ENCODE assay signal across 24 cellular contexts in genomic region chr9:128394404-128395168, GRCh38. TPM values are rescaled to one million over a fixed set of nuclear protein-coding genes. Genes with fewer than 3 reads are reported as not detected.
DNase-seq lines count a peak whose midpoint lies in the region; ATAC-seq, FAIRE-seq and TF ChIP-seq lines count a peak whose summit lies in the region.
"Had no signal": no experiment of that assay in that cellular context is flagged by ENCODE, and none has a peak within 500 bp of the region (broad histone marks: within the 10 kb centered on the region; RNA-seq: fewer than 3 reads in every experiment).

No MANE protein-coding gene starts in this region.

- in situ Hi-C loops in HepG2 (cut with HindIII; ENCODE audit: extremely low pct_ligation_motif_present, low pct_unique_long_range_greater_than_20kb), result no loop called here

- H3K27me3 Mint-ChIP-seq in type B pancreatic cell, result peaks cover 71% of the 10 kb centered on the region

- DNase-seq in HepG2 (ENCODE audit: low spot score) (no peak), right lobe of liver (no peak), caudate nucleus (lab: John Stamatoyannopoulos, UW) (peak in 36 of 61 donors; percentile 31 to 78 (median 50)), medulla oblongata (ENCODE audit: extremely low spot score) (peak; percentile 80), type B pancreatic cell (ENCODE audit: extremely low spot score, unreplicated experiment) (no peak), DMS79 treated with DMSO at 0.1 percent for 48 hours (lab: John Stamatoyannopoulos, UW) (no peak), kidney glomerular epithelial cell (lab: John Stamatoyannopoulos, UW) (no peak), NCI-H2227 (lab: John Stamatoyannopoulos, UW; ENCODE audit: unreplicated experiment) (no peak)
- DNase-seq: activated CD4-positive, alpha-beta T cell treated with anti-CD3 and anti-CD28 coated beads, Interleukin-2, amount 10 ng/mL, durations not matched to agents 7 days and 5 days; activated CD8-positive, alpha-beta memory T cell treated with anti-CD3 and anti-CD28 coated beads, Interleukin-2, amount 50 U/mL, for 48 hours; activated effector memory CD4-positive, alpha-beta T cell treated with anti-CD3 and anti-CD28 coated beads, Interleukin-2, amount 50 U/mL, for 16 hours; GDM1; HCEC 1CT; mesenchymal stem cell; natural killer cell; NCI-H2081; NCI-H510A; stimulated activated CD4-positive, alpha-beta T cell treated with anti-CD3 and anti-CD28 coated beads, Interleukin-4, amount 100 ng/mL, for 24 hours had no signal

- H3K27ac ChIP-seq in HepG2 (ENCODE audit: extremely low read length, insufficient read depth, low read length) (no peak overlapping the region), right lobe of liver (no peak overlapping the region), caudate nucleus (ENCODE audit: low read depth, low read length) (peak overlapping the region; percentile 98)
- H3K27ac ChIP-seq: A549, ascending aorta, C4-2B, HL-60 had no signal

- no peak overlapping the region for H2AFZ ChIP-seq in HepG2 (ENCODE audit: low read length)

- H3K4me1 ChIP-seq in HepG2 (ENCODE audit: insufficient read depth, low read length), result peaks cover 28% of the 10 kb centered on the region
- no peaks in the 10 kb centered on the region for H3K4me1 ChIP-seq in right lobe of liver
- H3K4me1 ChIP-seq: A549, ascending aorta had no signal

- no peaks in the 10 kb centered on the region for H3K9me3 ChIP-seq in HepG2 (ENCODE audit: low read length)
- H3K9me3 ChIP-seq in right lobe of liver, result no peaks in the 10 kb centered on the region
- H3K9me3 ChIP-seq: A549, ascending aorta had no signal

- H3K27me3 ChIP-seq in HepG2 (ENCODE audit: control insufficient read depth in 1 of 2, insufficient read depth in 2 of 2, low read length in 2 of 2), result peaks cover 2 to 13% of the 10 kb centered on the region in 2 experiments; a peak in 2 of 5 replicates
- H3K27me3 ChIP-seq in right lobe of liver, result no peaks in the 10 kb centered on the region
- H3K27me3 ChIP-seq: ascending aorta had no signal

- FAIRE-seq in HepG2 (lab: Jason Lieb, UNC), result no peak
- FAIRE-seq: A549, GM19239 had no signal

- TF ChIP-seq RAD21 in HepG2 (CRISPR knock-in tag; IDR thresholded peaks at IDR 0.05), result no peak

- no peak; the same call in 1 of the 3 replicates for ATAC-seq in HepG2
- no peak for ATAC-seq in right lobe of liver
- ATAC-seq: A549, natural killer cell had no signal

- no peaks in the 10 kb centered on the region for H3K9me3 Mint-ChIP-seq in type B pancreatic cell
- H3K9me3 Mint-ChIP-seq: activated CD4-positive, alpha-beta T cell treated with anti-CD3 and anti-CD28 coated beads, Interleukin-2, amount 10 ng/mL, durations not matched to agents 7 days and 5 days; natural killer cell had no signal

- H3K4me3 Mint-ChIP-seq in type B pancreatic cell, result peak overlapping the region; percentile 75
- H3K4me3 Mint-ChIP-seq: activated CD4-positive, alpha-beta T cell treated with anti-CD3 and anti-CD28 coated beads, Interleukin-2, amount 10 ng/mL, durations not matched to agents 7 days and 5 days; natural killer cell had no signal

- H4K20me1 ChIP-seq in HepG2 (ENCODE audit: insufficient read depth, low read length), result no peaks in the 10 kb centered on the region

- POLR2A ChIA-PET in HepG2 (lab: Yijun Ruan, JAX), result interaction anchor here (1.3 kb wide), 1 partner anchor 23 kb away, joined by 3 read pairs; the partner anchor contains the start of gene URM1

- TF ChIP-seq CTCF in HepG2 (CRISPR knock-in tag; IDR thresholded peaks at IDR 0.05), result no peak
- TF ChIP-seq CTCF in right lobe of liver (IDR thresholded peaks at IDR 0.05), result no peak
- no peak for TF ChIP-seq CTCF in type B pancreatic cell (conservative IDR thresholded peaks at IDR 0.05)

- H3K36me3 Mint-ChIP-seq in type B pancreatic cell, result peaks cover 8% of the 10 kb centered on the region
- H3K36me3 Mint-ChIP-seq: natural killer cell had no signal

- WGBS in HepG2 (ENCODE audit: low lambda C conversion rate), result 33% methylated on average over 9 of the region's 9 CpGs
- 25% methylated on average over 8 of the region's 9 CpGs for WGBS in right lobe of liver (ENCODE audit: insufficient coverage, low coverage, low lambda C conversion rate, missing lambda C conversion rate)

- H3K79me2 ChIP-seq in HepG2 (ENCODE audit: insufficient read depth, low read length), result no peaks in the 10 kb centered on the region

- no peak overlapping the region for H3K4me3 ChIP-seq in HepG2 (replicated peaks in 1 of 3; ENCODE audit: insufficient read depth in 1 of 3, low read depth in 2 of 3, low read length in 3 of 3)
- no peak overlapping the region for H3K4me3 ChIP-seq in right lobe of liver
- H3K4me3 ChIP-seq: A549, ascending aorta, smooth muscle cell had no signal

- no TSS peak for BruUV-seq in HepG2 (replicated peaks; lab: Mats Ljungman, UMichigan)

- H3K36me3 ChIP-seq in HepG2 (replicated peaks in 1 of 2; ENCODE audit: control insufficient read depth in 1 of 2, insufficient read depth in 2 of 2, low read length in 2 of 2), result peaks cover 3 to 7% of the 10 kb centered on the region in 2 experiments; a peak in 2 of 5 replicates
- H3K36me3 ChIP-seq in right lobe of liver, result no peaks in the 10 kb centered on the region

- peak overlapping the region; percentile 38 for H3K27ac Mint-ChIP-seq in type B pancreatic cell
- H3K27ac Mint-ChIP-seq: activated CD4-positive, alpha-beta T cell treated with anti-CD3 and anti-CD28 coated beads, Interleukin-2, amount 10 ng/mL, durations not matched to agents 7 days and 5 days; natural killer cell had no signal

- peak overlapping the region; percentile 27; the same call in 1 of the 2 replicates for H3K4me2 ChIP-seq in HepG2 (ENCODE audit: low read depth, low read length)
- H3K4me2 ChIP-seq: A549, smooth muscle cell had no signal

- CTCF ChIA-PET in HepG2 (lab: Yijun Ruan, JAX; ENCODE audit: low intra/inter-chr PET ratio, low total read pairs), result no interaction called here

- H3K4me1 Mint-ChIP-seq in type B pancreatic cell (ENCODE audit: unreplicated experiment), result peaks cover 14% of the 10 kb centered on the region
- H3K4me1 Mint-ChIP-seq: activated CD4-positive, alpha-beta T cell treated with anti-CD3 and anti-CD28 coated beads, Interleukin-2, amount 10 ng/mL, durations not matched to agents 7 days and 5 days had no signal

- TF ChIP-seq POLR2A in HepG2 (IDR thresholded peaks at IDR 0.05; ENCODE audit: insufficient read depth in 1 of 2, low read depth in 2 of 2, low read length in 2 of 2) (no peak), right lobe of liver (IDR thresholded peaks at IDR 0.05) (no peak)

- TF ChIP-seq EP300 in HepG2 (IDR thresholded peaks at IDR 0.05; ENCODE audit: low read depth in 2 of 2, low read length in 2 of 2) (no peak), HepG2 (CRISPR knock-in tag; IDR thresholded peaks at IDR 0.05; ENCODE audit: borderline replicate concordance) (no peak)

- no peak overlapping the region for H3K9ac ChIP-seq in HepG2 (ENCODE audit: insufficient read depth, low read depth, low read length)

- intact Hi-C loops in HepG2 (cut with micrococcal nuclease; ENCODE audit: unreplicated experiment), result no loop called here
- intact Hi-C loops in right lobe of liver (cut with DNase I), result no loop called here

RNA-seq across cellular contexts. Expression of gene URM1, which starts 23.4 kb away (rescaled TPM):
- total RNA-seq in HepG2 (2016; rRNA removed; fragmentation: Illumina TruSeq; extraction: Trizol), result 37.1 and 42.1 TPM in 2 replicates
- 7.2 and 8.5 TPM in 2 replicates for total RNA-seq in HepG2 (2016; cell fraction: cytosol; rRNA removed; fragmentation: Illumina TruSeq; extraction: Trizol; ENCODE audit: low read depth)
- 34.5 and 46.1 TPM in 2 replicates for total RNA-seq in HepG2 (2016; cell fraction: insoluble cytoplasmic fraction; rRNA removed; fragmentation: Illumina TruSeq; extraction: Trizol)
- total RNA-seq in HepG2 (2016; cell fraction: membrane; rRNA removed; fragmentation: Illumina TruSeq; extraction: Trizol), result 23.0 and 25.4 TPM in 2 replicates
- 19.0 and 24.0 TPM in 2 replicates for total RNA-seq in HepG2 (2016; cell fraction: nucleus; rRNA removed; fragmentation: Illumina TruSeq; extraction: Trizol)
- 41.3 and 51.5 TPM in 2 replicates for polyA plus RNA-seq in HepG2 (2011; rRNA removed)
- polyA plus RNA-seq in HepG2 (2011; cell fraction: cytosol; rRNA removed), result 28.0 and 37.2 TPM in 2 replicates
- 80.9 and 98.9 TPM in 2 replicates for polyA plus RNA-seq in HepG2 (2011; cell fraction: nucleus; rRNA removed)
- 44.2 and 48.1 TPM in 2 replicates for polyA plus RNA-seq in HepG2 (2012)
- polyA plus RNA-seq in HepG2 (2016; cell fraction: cytosol; fragmentation: Illumina TruSeq; extraction: Trizol; ENCODE audit: low read depth), result 12.6 and 15.0 TPM in 2 replicates
- 55.0 and 56.0 TPM in 2 replicates for polyA plus RNA-seq in HepG2 (2016; cell fraction: insoluble cytoplasmic fraction; fragmentation: Illumina TruSeq; extraction: Trizol; ENCODE audit: low read depth)
- 24.9 and 27.1 TPM in 2 replicates for polyA plus RNA-seq in HepG2 (2016; cell fraction: membrane; fragmentation: Illumina TruSeq; extraction: Trizol; ENCODE audit: low read depth)
- polyA plus RNA-seq in HepG2 (2016; cell fraction: nucleus; fragmentation: Illumina TruSeq; extraction: Trizol; ENCODE audit: insufficient read depth, low read depth), result 49.6 and 53.8 TPM in 2 replicates
- polyA minus RNA-seq in HepG2 (2011; rRNA and poly(A)+ RNA removed; ENCODE audit: low replicate concordance), result 55.9 and 116 TPM in 2 replicates
- 13.8 and 16.4 TPM in 2 replicates for polyA minus RNA-seq in HepG2 (2011; cell fraction: cytosol; rRNA and poly(A)+ RNA removed)
- polyA minus RNA-seq in HepG2 (2011; cell fraction: nucleus; rRNA and poly(A)+ RNA removed), result 11.3 and 16.7 TPM in 2 replicates
- 10 to 100 TPM; 16.6 to 25.9 (median 22.2) TPM for total RNA-seq in right lobe of liver
- 56.1 and 60.3 TPM in 2 replicates for total RNA-seq in type B pancreatic cell (ENCODE audit: low replicate concordance)

RNA-seq across cellular contexts. Expression of gene CERCAM, which starts 26.1 kb away (rescaled TPM):
- total RNA-seq in HepG2 (2016; rRNA removed; fragmentation: Illumina TruSeq; extraction: Trizol), result 4.2 and 9.0 TPM in 2 replicates
- 3.2 and 3.4 TPM in 2 replicates for total RNA-seq in HepG2 (2016; cell fraction: cytosol; rRNA removed; fragmentation: Illumina TruSeq; extraction: Trizol; ENCODE audit: low read depth)
- 2.8 and 8.0 TPM in 2 replicates for total RNA-seq in HepG2 (2016; cell fraction: insoluble cytoplasmic fraction; rRNA removed; fragmentation: Illumina TruSeq; extraction: Trizol)
- total RNA-seq in HepG2 (2016; cell fraction: membrane; rRNA removed; fragmentation: Illumina TruSeq; extraction: Trizol), result 5.1 TPM in 2 replicates
- total RNA-seq in HepG2 (2016; cell fraction: nucleus; rRNA removed; fragmentation: Illumina TruSeq; extraction: Trizol), result 10.5 and 11.6 TPM in 2 replicates
- polyA plus RNA-seq in HepG2 (2011; rRNA removed), result 17.1 and 19.6 TPM in 2 replicates
- polyA plus RNA-seq in HepG2 (2011; cell fraction: cytosol; rRNA removed), result 15.6 and 24.7 TPM in 2 replicates
- polyA plus RNA-seq in HepG2 (2011; cell fraction: nucleus; rRNA removed), result 52.1 and 62.8 TPM in 2 replicates
- 5.9 and 7.0 TPM in 2 replicates for polyA plus RNA-seq in HepG2 (2012)
- 4.7 and 5.3 TPM in 2 replicates for polyA plus RNA-seq in HepG2 (2016; cell fraction: cytosol; fragmentation: Illumina TruSeq; extraction: Trizol; ENCODE audit: low read depth)
- 3.9 and 4.0 TPM in 2 replicates for polyA plus RNA-seq in HepG2 (2016; cell fraction: insoluble cytoplasmic fraction; fragmentation: Illumina TruSeq; extraction: Trizol; ENCODE audit: low read depth)
- polyA plus RNA-seq in HepG2 (2016; cell fraction: membrane; fragmentation: Illumina TruSeq; extraction: Trizol; ENCODE audit: low read depth), result 6.5 and 7.0 TPM in 2 replicates
- polyA plus RNA-seq in HepG2 (2016; cell fraction: nucleus; fragmentation: Illumina TruSeq; extraction: Trizol; ENCODE audit: insufficient read depth, low read depth), result 18.8 and 19.8 TPM in 2 replicates
- 1.3 and 29.5 TPM in 2 replicates for polyA minus RNA-seq in HepG2 (2011; rRNA and poly(A)+ RNA removed; ENCODE audit: low replicate concordance)
- 9.5 and 10.8 TPM in 2 replicates for polyA minus RNA-seq in HepG2 (2011; cell fraction: cytosol; rRNA and poly(A)+ RNA removed)
- polyA minus RNA-seq in HepG2 (2011; cell fraction: nucleus; rRNA and poly(A)+ RNA removed), result 8.8 and 10.6 TPM in 2 replicates
- total RNA-seq in right lobe of liver, result 1 to 10 TPM; 1.3 to 3.1 (median 2.2) TPM
- 47.3 and 60.8 TPM in 2 replicates for total RNA-seq in type B pancreatic cell (ENCODE audit: low replicate concordance)

RNA-seq across cellular contexts. Expression of gene SLC27A4, which starts 54.3 kb away (rescaled TPM):
- total RNA-seq in HepG2 (2016; rRNA removed; fragmentation: Illumina TruSeq; extraction: Trizol) (9.3 and 18.8 TPM in 2 replicates), right lobe of liver (10 to 100 TPM; 15.8 to 97.3 (median 24.1) TPM), type B pancreatic cell (ENCODE audit: low replicate concordance) (42.2 and 47.2 TPM in 2 replicates)
- total RNA-seq in HepG2 (2016; cell fraction: cytosol; rRNA removed; fragmentation: Illumina TruSeq; extraction: Trizol; ENCODE audit: low read depth), result 6.3 and 6.8 TPM in 2 replicates
- 8.9 and 19.1 TPM in 2 replicates for total RNA-seq in HepG2 (2016; cell fraction: insoluble cytoplasmic fraction; rRNA removed; fragmentation: Illumina TruSeq; extraction: Trizol)
- 17.4 and 19.4 TPM in 2 replicates for total RNA-seq in HepG2 (2016; cell fraction: membrane; rRNA removed; fragmentation: Illumina TruSeq; extraction: Trizol)
- total RNA-seq in HepG2 (2016; cell fraction: nucleus; rRNA removed; fragmentation: Illumina TruSeq; extraction: Trizol), result 16.1 and 21.0 TPM in 2 replicates
- polyA plus RNA-seq in HepG2 (2011; rRNA removed), result 10.6 and 16.9 TPM in 2 replicates
- 12.5 and 14.4 TPM in 2 replicates for polyA plus RNA-seq in HepG2 (2011; cell fraction: cytosol; rRNA removed)
- 30.1 and 31.3 TPM in 2 replicates for polyA plus RNA-seq in HepG2 (2011; cell fraction: nucleus; rRNA removed)
- polyA plus RNA-seq in HepG2 (2012), result 11.0 and 16.6 TPM in 2 replicates
- 5.9 and 7.6 TPM in 2 replicates for polyA plus RNA-seq in HepG2 (2016; cell fraction: cytosol; fragmentation: Illumina TruSeq; extraction: Trizol; ENCODE audit: low read depth)
- 10.5 and 13.4 TPM in 2 replicates for polyA plus RNA-seq in HepG2 (2016; cell fraction: insoluble cytoplasmic fraction; fragmentation: Illumina TruSeq; extraction: Trizol; ENCODE audit: low read depth)
- 14.0 and 17.0 TPM in 2 replicates for polyA plus RNA-seq in HepG2 (2016; cell fraction: membrane; fragmentation: Illumina TruSeq; extraction: Trizol; ENCODE audit: low read depth)
- 30.8 and 31.8 TPM in 2 replicates for polyA plus RNA-seq in HepG2 (2016; cell fraction: nucleus; fragmentation: Illumina TruSeq; extraction: Trizol; ENCODE audit: insufficient read depth, low read depth)
- polyA minus RNA-seq in HepG2 (2011; rRNA and poly(A)+ RNA removed; ENCODE audit: low replicate concordance), result 44.7 and 85.4 TPM in 2 replicates
- polyA minus RNA-seq in HepG2 (2011; cell fraction: cytosol; rRNA and poly(A)+ RNA removed), result 11.3 and 17.5 TPM in 2 replicates
- polyA minus RNA-seq in HepG2 (2011; cell fraction: nucleus; rRNA and poly(A)+ RNA removed), result 9.3 and 12.4 TPM in 2 replicates

Comparison
In these comparisons a context has a peak if more than half of its experiments do, and no peak if none do; other contexts are left out.
1. DNase-seq: peak in caudate nucleus (36 of 61) and medulla oblongata (single experiment); none in HepG2 (single experiment), right lobe of liver (0 of 3), type B pancreatic cell (single experiment), DMS79 treated with DMSO at 0.1 percent for 48 hours (single experiment), kidney glomerular epithelial cell (single experiment) and NCI-H2227 (single experiment).